Comparison of ENCODE assay signal across 3 cellular contexts in the genomic region with DNA sequence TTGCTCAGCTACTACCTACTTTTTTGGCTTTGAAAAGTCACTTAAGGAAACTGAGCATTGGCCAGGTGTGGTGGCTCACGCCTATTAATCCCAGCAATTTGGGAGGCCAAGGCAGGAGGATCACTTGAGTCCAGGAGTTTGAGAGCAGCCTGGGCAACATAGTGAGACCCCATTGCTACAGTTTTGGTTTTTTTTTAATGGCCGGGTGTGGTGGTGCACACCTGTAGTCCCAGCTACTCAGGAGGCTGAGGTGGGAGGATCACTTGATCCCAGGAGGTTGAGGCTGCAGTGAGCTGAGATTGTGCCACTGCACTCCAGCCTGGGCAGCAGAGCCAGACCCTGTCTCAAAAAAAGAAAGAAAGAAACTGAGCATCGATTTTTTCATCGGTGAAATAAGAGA. TPM values are rescaled to one million over a fixed set of nuclear protein-coding genes. Genes with fewer than 3 reads are reported as not detected.
DNase-seq lines count a peak whose midpoint lies in the region; ATAC-seq, FAIRE-seq and TF ChIP-seq lines count a peak whose summit lies in the region.
"Not testable (repeated sequence)": the region's sequence is repeated elsewhere in the genome, so short reads cannot be mapped to it uniquely, and the experiment has no call there.

No MANE protein-coding gene starts in this region.

- TF ChIP-seq POLR2A in K562 (conservative IDR thresholded peaks at IDR 0.05), result not testable (repeated sequence)

- not testable (repeated sequence) for H3K4me3 Mint-ChIP-seq in WTC11

- H3K27ac Mint-ChIP-seq in WTC11, result not testable (repeated sequence)

- H3K9ac ChIP-seq in K562 (ENCODE audit: insufficient read depth in 1 of 2, low read depth in 2 of 2, low read length in 2 of 2), result not testable (repeated sequence)

- intact Hi-C loops in K562 (cut with micrococcal nuclease), result not testable (repeated sequence)

- not testable (repeated sequence) for H3K4me1 ChIP-seq in HEK293 (ENCODE audit: control insufficient read depth, insufficient read depth, low read length); K562 (replicated peaks in 1 of 2; ENCODE audit: control insufficient read depth in 2 of 2, insufficient read depth in 2 of 2, low read length in 2 of 2)

- not testable (repeated sequence) for H3K9me3 ChIP-seq in HEK293 (ENCODE audit: control insufficient read depth, insufficient read depth, low read depth, low read length); K562 (replicated peaks; ENCODE audit: control insufficient read depth, insufficient read depth, low read depth, low read length)

- H3K27ac ChIP-seq in HEK293 (ENCODE audit: extremely low read depth, low read depth, low read length); K562 (ENCODE audit: extremely low read depth, low read depth, low read length): not testable (repeated sequence)

- H3K36me3 ChIP-seq in HEK293 (ENCODE audit: control insufficient read depth in 2 of 2, insufficient read depth in 1 of 2, low read length in 2 of 2); K562 (ENCODE audit: control insufficient read depth, insufficient read depth, low read length): not testable (repeated sequence)

- not testable (repeated sequence) for H3K4me1 Mint-ChIP-seq in WTC11

- H3K9me3 Mint-ChIP-seq in WTC11, result not testable (repeated sequence)

- H2AFZ ChIP-seq in K562 (ENCODE audit: low read depth, low read length), result not testable (repeated sequence)

- DNase-seq in WTC11 (ENCODE audit: low spot score); K562 (ENCODE audit: extremely low read depth in 1 of 4, low spot score in 3 of 4): not testable (repeated sequence)

- H3K36me3 Mint-ChIP-seq in WTC11, result not testable (repeated sequence)

- TF ChIP-seq EP300 in K562 (IDR thresholded peaks at IDR 0.05; ENCODE audit: low read length), result not testable (repeated sequence)

- not testable (repeated sequence) for FAIRE-seq in K562 (lab: Jason Lieb, UNC)

- H3K79me2 ChIP-seq in K562 (ENCODE audit: control insufficient read depth, insufficient read depth, low read length), result not testable (repeated sequence)

- BruUV-seq in K562 (replicated peaks; lab: Mats Ljungman, UMichigan), result not testable (repeated sequence)

- not testable (repeated sequence) for H3K27me3 Mint-ChIP-seq in WTC11 (ENCODE audit: low read depth)

- not testable (repeated sequence) for ATAC-seq in WTC11, K562

- POLR2A ChIA-PET in HEK293 (lab: Yijun Ruan, JAX); WTC11 (lab: Charles Lee); K562 (lab: Yijun Ruan, JAX): not testable (repeated sequence)

- TF ChIP-seq CTCF in HEK293 (tag by site-specific recombination; IDR thresholded peaks at IDR 0.05); WTC11 (IDR thresholded peaks at IDR 0.05); K562 (IDR thresholded peaks at IDR 0.05 in 2 of 3, conservative IDR thresholded peaks at IDR 0.05 in 1 of 3; ENCODE audit: insufficient read depth in 2 of 3, low read depth in 1 of 3, low read length in 3 of 3): not testable (repeated sequence)

- H3K4me2 ChIP-seq in K562 (ENCODE audit: insufficient read depth, low read length), result not testable (repeated sequence)

- not testable (repeated sequence) for H4K20me1 ChIP-seq in K562 (replicated peaks; ENCODE audit: control insufficient read depth, insufficient read depth, low read length)

- in situ Hi-C loops in K562 (cut with MboI), result not testable (repeated sequence)

- 15% methylated on average over 4 of the region's 4 CpGs for WGBS in K562 (ENCODE audit: insufficient coverage, low coverage, missing lambda C conversion rate)

- not testable (repeated sequence) for H3K9me1 ChIP-seq in K562 (ENCODE audit: control insufficient read depth, insufficient read depth, low read length)

- not testable (repeated sequence) for H3K4me3 ChIP-seq in HEK293 (ENCODE audit: low read depth, low read length); K562

- TF ChIP-seq RAD21 in K562 (CRISPR knock-in tag; conservative IDR thresholded peaks at IDR 0.05 in 1 of 2, IDR thresholded peaks at IDR 0.05 in 1 of 2), result not testable (repeated sequence)

- H3K27me3 ChIP-seq in K562 (ENCODE audit: control insufficient read depth in 2 of 2, insufficient read depth in 2 of 2, low read length in 2 of 2), result not testable (repeated sequence)

- CTCF ChIA-PET in HEK293 (lab: Yijun Ruan, JAX), result interaction anchor here (0.7 kb wide), 1 partner anchor 98 kb away, joined by 3 read pairs; no protein-coding TSS in a partner anchor
- CTCF ChIA-PET in WTC11 (lab: Charles Lee); K562 (lab: Yijun Ruan, JAX; ENCODE audit: low intra/inter-chr PET ratio): not testable (repeated sequence)

TF ChIP-seq in HEK293, 187 proteins besides CTCF, POLR2A, EP300 and RAD21:
- TF ChIP-seq ZNF121 (tag by site-specific recombination; IDR thresholded peaks at IDR 0.05), result peak; percentile 66
TF ChIP-seq in HEK293: peak in this region for 1; not testable (repeated sequence) for 186.

TF ChIP-seq in WTC11, 78 proteins besides CTCF, POLR2A, EP300 and RAD21:
- TF ChIP-seq GTF2I (CRISPR knock-in tag; conservative IDR thresholded peaks at IDR 0.05) (peak; percentile 78), ZNF121 (CRISPR knock-in tag; IDR thresholded peaks at IDR 0.05) (peak; percentile 77; the same call in 1 of the 2 replicates)

TF ChIP-seq in K562, 482 proteins besides CTCF, POLR2A, EP300 and RAD21:
- peak; percentile 90 for TF ChIP-seq ZNF121 (CRISPR knock-in tag; conservative IDR thresholded peaks at IDR 0.05)

RNA-seq across cellular contexts. Expression of a gene that starts 32.3 kb away (rescaled TPM):
- 38.7 to 47.6 TPM (median 42.5 TPM) in 3 replicates for total RNA-seq in WTC11 (2021)
- 43.7 and 68.5 TPM in 2 replicates for total RNA-seq in K562 (2011; cell fraction: chromatin; rRNA removed; ENCODE audit: low replicate concordance)
- 29.3 and 31.5 TPM in 2 replicates for total RNA-seq in K562 (2011; cell fraction: nucleolus; rRNA removed)
- 42.7 and 49.5 TPM in 2 replicates for total RNA-seq in K562 (2011; cell fraction: nucleoplasm; rRNA removed)
- 29.9 and 31.2 TPM in 2 replicates for total RNA-seq in K562 (2014; rRNA removed)
- total RNA-seq in K562 (2014; rRNA removed; fragmentation: Illumina TruSeq; extraction: Trizol), result 24.7 and 25.0 TPM in 2 replicates
- 19.0 and 19.7 TPM in 2 replicates for total RNA-seq in K562 (2015; rRNA removed; fragmentation: Illumina TruSeq; extraction: Trizol)
- 19.3 and 20.5 TPM in 2 replicates for total RNA-seq in K562 (2021)
- 41.7 and 49.8 TPM in 2 replicates for polyA plus RNA-seq in K562 (2011; rRNA removed)
- 12.0 and 16.3 TPM in 2 replicates for polyA plus RNA-seq in K562 (2011; cell fraction: cytosol; rRNA removed)
- polyA plus RNA-seq in K562 (2011; cell fraction: nucleus; rRNA removed), result 44.3 and 131 TPM in 2 replicates
- polyA plus RNA-seq in K562 (2012), result 16.8 and 28.6 TPM in 2 replicates
- 15.8 and 20.0 TPM in 2 replicates for polyA plus RNA-seq in K562 (2014; fragmentation: Illumina TruSeq; extraction: Trizol)
- polyA plus RNA-seq in K562 (2014; fragmentation: Nextera tagmentation; extraction: Ambion mirVana), result 1 to 10 TPM; 6.3 to 7.8 TPM
- 26.3 and 26.7 TPM in 2 replicates for polyA plus RNA-seq in K562 (2014; rRNA removed)
- 40.5 and 41.9 TPM in 2 replicates for polyA minus RNA-seq in K562 (2011; rRNA and poly(A)+ RNA removed)
- polyA minus RNA-seq in K562 (2011; cell fraction: cytosol; rRNA and poly(A)+ RNA removed), result 11.3 and 14.1 TPM in 2 replicates
- polyA minus RNA-seq in K562 (2011; cell fraction: nucleus; rRNA and poly(A)+ RNA removed), result 24.1 and 38.7 TPM in 2 replicates

RNA-seq across cellular contexts. Expression of a gene that starts 42.7 kb away (rescaled TPM):
- 0.16 TPM in 1 of 3 replicates, not detected in the others for total RNA-seq in WTC11 (2021)
- total RNA-seq in K562 (2011; cell fraction: chromatin; rRNA removed; ENCODE audit: low replicate concordance), result 0.14 and 0.25 TPM in 2 replicates
- total RNA-seq in K562 (2011; cell fraction: nucleolus; rRNA removed), result not detected in 2 replicates
- total RNA-seq in K562 (2011; cell fraction: nucleoplasm; rRNA removed), result 0.15 and 0.31 TPM in 2 replicates
- 0.08 and 0.41 TPM in 2 replicates for total RNA-seq in K562 (2014; rRNA removed)
- 0.10 and 0.15 TPM in 2 replicates for total RNA-seq in K562 (2014; rRNA removed; fragmentation: Illumina TruSeq; extraction: Trizol)
- total RNA-seq in K562 (2015; rRNA removed; fragmentation: Illumina TruSeq; extraction: Trizol), result 0.11 and 0.19 TPM in 2 replicates
- total RNA-seq in K562 (2021), result 0.22 TPM in 2 replicates
- 0.20 TPM in 2 replicates for polyA plus RNA-seq in K562 (2011; rRNA removed)
- polyA plus RNA-seq in K562 (2011; cell fraction: cytosol; rRNA removed), result 0.09 TPM in 1 of 2 replicates, not detected in the other
- polyA plus RNA-seq in K562 (2011; cell fraction: nucleus; rRNA removed), result 0.20 and 0.27 TPM in 2 replicates
- polyA plus RNA-seq in K562 (2012), result 0.23 and 0.53 TPM in 2 replicates
- 0.18 and 0.19 TPM in 2 replicates for polyA plus RNA-seq in K562 (2014; fragmentation: Illumina TruSeq; extraction: Trizol)
- under 1 TPM; 0.08 to 0.20 TPM for polyA plus RNA-seq in K562 (2014; fragmentation: Nextera tagmentation; extraction: Ambion mirVana)
- polyA plus RNA-seq in K562 (2014; rRNA removed), result 0.11 and 0.34 TPM in 2 replicates
- 0.12 and 0.42 TPM in 2 replicates for polyA minus RNA-seq in K562 (2011; rRNA and poly(A)+ RNA removed)
- not detected in 2 replicates for polyA minus RNA-seq in K562 (2011; cell fraction: cytosol; rRNA and poly(A)+ RNA removed)
- polyA minus RNA-seq in K562 (2011; cell fraction: nucleus; rRNA and poly(A)+ RNA removed), result 0.40 TPM in 1 of 2 replicates, not detected in the other

RNA-seq across cellular contexts. Expression of a gene that starts 47.7 kb away (rescaled TPM):
- total RNA-seq in WTC11 (2021), result 24.0 to 24.6 TPM (median 24.4 TPM) in 3 replicates
- 73.6 and 144 TPM in 2 replicates for total RNA-seq in K562 (2011; cell fraction: chromatin; rRNA removed; ENCODE audit: low replicate concordance)
- 36.7 and 47.6 TPM in 2 replicates for total RNA-seq in K562 (2011; cell fraction: nucleolus; rRNA removed)
- 69.2 and 76.6 TPM in 2 replicates for total RNA-seq in K562 (2011; cell fraction: nucleoplasm; rRNA removed)
- 30.7 and 32.2 TPM in 2 replicates for total RNA-seq in K562 (2014; rRNA removed)
- 61.6 and 65.8 TPM in 2 replicates for total RNA-seq in K562 (2014; rRNA removed; fragmentation: Illumina TruSeq; extraction: Trizol)
- total RNA-seq in K562 (2015; rRNA removed; fragmentation: Illumina TruSeq; extraction: Trizol), result 49.7 and 54.6 TPM in 2 replicates
- 34.6 and 37.7 TPM in 2 replicates for total RNA-seq in K562 (2021)
- 60.1 and 78.4 TPM in 2 replicates for polyA plus RNA-seq in K562 (2011; rRNA removed)
- polyA plus RNA-seq in K562 (2011; cell fraction: cytosol; rRNA removed), result 29.5 and 40.5 TPM in 2 replicates
- polyA plus RNA-seq in K562 (2011; cell fraction: nucleus; rRNA removed), result 57.2 and 73.1 TPM in 2 replicates
- 23.4 and 36.2 TPM in 2 replicates for polyA plus RNA-seq in K562 (2012)
- 56.4 and 70.8 TPM in 2 replicates for polyA plus RNA-seq in K562 (2014; fragmentation: Illumina TruSeq; extraction: Trizol)
- 10 to 100 TPM; 53.8 to 55.4 TPM for polyA plus RNA-seq in K562 (2014; fragmentation: Nextera tagmentation; extraction: Ambion mirVana)
- polyA plus RNA-seq in K562 (2014; rRNA removed), result 55.5 and 64.9 TPM in 2 replicates
- polyA minus RNA-seq in K562 (2011; rRNA and poly(A)+ RNA removed), result 52.4 and 56.8 TPM in 2 replicates
- 10.1 and 12.4 TPM in 2 replicates for polyA minus RNA-seq in K562 (2011; cell fraction: cytosol; rRNA and poly(A)+ RNA removed)
- polyA minus RNA-seq in K562 (2011; cell fraction: nucleus; rRNA and poly(A)+ RNA removed), result 29.9 and 36.2 TPM in 2 replicates
